In the genomic region with DNA sequence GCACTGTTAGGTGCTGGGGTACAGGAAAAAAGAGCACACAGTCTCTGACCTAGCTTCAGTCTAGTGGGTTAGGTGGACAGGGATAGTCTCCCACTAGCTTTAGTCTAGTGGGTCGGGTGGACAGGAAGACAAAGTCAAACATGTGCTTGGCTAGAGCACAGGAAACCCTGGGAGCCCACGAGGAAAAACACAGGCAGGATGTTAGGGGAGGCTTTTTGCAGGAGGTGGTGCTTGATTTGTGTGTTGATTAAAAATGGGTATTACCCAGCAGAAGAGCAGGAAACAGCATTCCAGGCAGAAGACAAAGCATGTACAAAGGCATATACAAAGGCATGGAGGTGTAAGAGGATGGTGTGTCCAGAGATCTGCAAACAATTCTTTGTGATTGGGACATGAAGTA, we compare ENCODE assay signal across 11 cellular contexts. TPM values are rescaled to one million over a fixed set of nuclear protein-coding genes. Genes with fewer than 3 reads are reported as not detected.
DNase-seq lines count a peak whose midpoint lies in the region; ATAC-seq, FAIRE-seq and TF ChIP-seq lines count a peak whose summit lies in the region.
"Had no signal": no experiment of that assay in that cellular context is flagged by ENCODE, and none has a peak within 500 bp of the region (broad histone marks: within the 10 kb centered on the region; RNA-seq: fewer than 3 reads in every experiment).

No MANE protein-coding gene starts in this region.

- no peaks in the 10 kb centered on the region for H3K9me2 ChIP-seq in GM23338 (ENCODE audit: insufficient read depth)

- H2AFZ ChIP-seq in GM23338: peak overlapping the region; percentile 83

- H3K36me3 Mint-ChIP-seq in GM23338 (ENCODE audit: low read depth): no peaks in the 10 kb centered on the region
- H3K36me3 Mint-ChIP-seq: CD14-positive monocyte; CD8-positive, alpha-beta T cell had no signal

- no peak overlapping the region for H3K4me3 Mint-ChIP-seq in GM23338
- H3K4me3 Mint-ChIP-seq: CD14-positive monocyte; CD8-positive, alpha-beta T cell had no signal

- H3K27ac Mint-ChIP-seq in GM23338: no peak overlapping the region; the same call in 1 of the 2 replicates
- H3K27ac Mint-ChIP-seq: CD14-positive monocyte; CD8-positive, alpha-beta T cell had no signal

- no peak for TF ChIP-seq CTCF in GM23338 (conservative IDR thresholded peaks at IDR 0.05; ENCODE audit: low read depth in 2 of 2)
- TF ChIP-seq CTCF in bronchial epithelial cell (IDR thresholded peaks at IDR 0.05; ENCODE audit: insufficient read depth, low read length, severe bottlenecking): no peak
- TF ChIP-seq CTCF in left ventricle myocardium inferior (IDR thresholded peaks at IDR 0.05; ENCODE audit: borderline replicate concordance): no peak

- no peaks in the 10 kb centered on the region for H3K9me3 ChIP-seq in left ventricle myocardium inferior (replicated peaks)
- H3K9me3 ChIP-seq: A549 had no signal

- DNase-seq in GM23338 (ENCODE audit: low spot score) (no peak), bronchial epithelial cell (ENCODE audit: low read depth) (no peak), lung microvascular endothelial cell (ENCODE audit: low read depth in 2 of 2) (peak; percentile 44 to 88), left lobe of liver (ENCODE audit: low spot score) (no peak), NOMO-1 (lab: John Stamatoyannopoulos, UW; ENCODE audit: unreplicated experiment in 2 of 2) (no peak), left ventricle myocardium inferior (no peak)
- DNase-seq: CD8-positive, alpha-beta T cell; COR-L47; H7 had no signal

- H3K4me3 ChIP-seq in GM23338: no peak overlapping the region
- no peak overlapping the region for H3K4me3 ChIP-seq in bronchial epithelial cell (ENCODE audit: low read depth, low read length)
- H3K4me3 ChIP-seq in left ventricle myocardium inferior: no peak overlapping the region
- H3K4me3 ChIP-seq: A549 had no signal

- H3K27me3 Mint-ChIP-seq in GM23338 (ENCODE audit: insufficient read depth, low read depth, poor library complexity): peaks cover 3% of the 10 kb centered on the region

- H3K36me3 ChIP-seq in GM23338 (ENCODE audit: insufficient read depth): no peaks in the 10 kb centered on the region
- H3K36me3 ChIP-seq in bronchial epithelial cell (ENCODE audit: control insufficient read depth, insufficient read depth, low read length): no peaks in the 10 kb centered on the region
- no peaks in the 10 kb centered on the region for H3K36me3 ChIP-seq in left ventricle myocardium inferior

- no peaks in the 10 kb centered on the region for H3F3A ChIP-seq in GM23338 (replicated peaks; ENCODE audit: low read depth)

- intact Hi-C loops in left ventricle myocardium inferior (cut with micrococcal nuclease): no loop called here

- FAIRE-seq in bronchial epithelial cell (lab: Jason Lieb, UNC): peak; percentile 50
- FAIRE-seq: A549 had no signal

- no peak overlapping the region for H3K27ac ChIP-seq in GM23338 (ENCODE audit: low read depth)
- no peak overlapping the region for H3K27ac ChIP-seq in left ventricle myocardium inferior (replicated peaks)
- H3K27ac ChIP-seq: A549 had no signal

- H3K4me2 ChIP-seq in GM23338: no peak overlapping the region
- H3K4me2 ChIP-seq: A549 had no signal

- H3K9me3 Mint-ChIP-seq in GM23338: no peaks in the 10 kb centered on the region
- H3K9me3 Mint-ChIP-seq: CD8-positive, alpha-beta T cell had no signal

- H3K27me3 ChIP-seq in GM23338 (ENCODE audit: insufficient read depth) (no peaks in the 10 kb centered on the region), bronchial epithelial cell (ENCODE audit: control insufficient read depth, insufficient read depth, low read length) (no peaks in the 10 kb centered on the region), left ventricle myocardium inferior (ENCODE audit: low read depth) (no peaks in the 10 kb centered on the region)

- H4K20me1 ChIP-seq in GM23338 (replicated peaks; ENCODE audit: insufficient read depth): no peaks in the 10 kb centered on the region

- no peaks in the 10 kb centered on the region for H3K79me2 ChIP-seq in GM23338 (replicated peaks; ENCODE audit: insufficient read depth)

- H3K4me1 Mint-ChIP-seq in GM23338: peaks cover 4% of the 10 kb centered on the region

- ATAC-seq in GM23338 (no peak), left lobe of liver (no peak)
- ATAC-seq: A549; CD8-positive, alpha-beta T cell had no signal

- no peaks in the 10 kb centered on the region for H3K4me1 ChIP-seq in GM23338 (ENCODE audit: insufficient read depth)
- no peaks in the 10 kb centered on the region for H3K4me1 ChIP-seq in left ventricle myocardium inferior
- H3K4me1 ChIP-seq: A549 had no signal

TF ChIP-seq in GM23338, 12 proteins besides CTCF, POLR2A, EP300 and RAD21 (continues in another document):
- TF ChIP-seq, protein P1, sequence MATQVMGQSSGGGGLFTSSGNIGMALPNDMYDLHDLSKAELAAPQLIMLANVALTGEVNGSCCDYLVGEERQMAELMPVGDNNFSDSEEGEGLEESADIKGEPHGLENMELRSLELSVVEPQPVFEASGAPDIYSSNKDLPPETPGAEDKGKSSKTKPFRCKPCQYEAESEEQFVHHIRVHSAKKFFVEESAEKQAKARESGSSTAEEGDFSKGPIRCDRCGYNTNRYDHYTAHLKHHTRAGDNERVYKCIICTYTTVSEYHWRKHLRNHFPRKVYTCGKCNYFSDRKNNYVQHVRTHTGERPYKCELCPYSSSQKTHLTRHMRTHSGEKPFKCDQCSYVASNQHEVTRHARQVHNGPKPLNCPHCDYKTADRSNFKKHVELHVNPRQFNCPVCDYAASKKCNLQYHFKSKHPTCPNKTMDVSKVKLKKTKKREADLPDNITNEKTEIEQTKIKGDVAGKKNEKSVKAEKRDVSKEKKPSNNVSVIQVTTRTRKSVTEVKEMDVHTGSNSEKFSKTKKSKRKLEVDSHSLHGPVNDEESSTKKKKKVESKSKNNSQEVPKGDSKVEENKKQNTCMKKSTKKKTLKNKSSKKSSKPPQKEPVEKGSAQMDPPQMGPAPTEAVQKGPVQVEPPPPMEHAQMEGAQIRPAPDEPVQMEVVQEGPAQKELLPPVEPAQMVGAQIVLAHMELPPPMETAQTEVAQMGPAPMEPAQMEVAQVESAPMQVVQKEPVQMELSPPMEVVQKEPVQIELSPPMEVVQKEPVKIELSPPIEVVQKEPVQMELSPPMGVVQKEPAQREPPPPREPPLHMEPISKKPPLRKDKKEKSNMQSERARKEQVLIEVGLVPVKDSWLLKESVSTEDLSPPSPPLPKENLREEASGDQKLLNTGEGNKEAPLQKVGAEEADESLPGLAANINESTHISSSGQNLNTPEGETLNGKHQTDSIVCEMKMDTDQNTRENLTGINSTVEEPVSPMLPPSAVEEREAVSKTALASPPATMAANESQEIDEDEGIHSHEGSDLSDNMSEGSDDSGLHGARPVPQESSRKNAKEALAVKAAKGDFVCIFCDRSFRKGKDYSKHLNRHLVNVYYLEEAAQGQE (IDR thresholded peaks at IDR 0.05; ENCODE audit: unreplicated experiment): no peak

RNA-seq across cellular contexts. Expression of gene SLC38A2, which starts 23.3 kb away (rescaled TPM):
- total RNA-seq in GM23338 (2014; rRNA removed; shearing (Covaris generic)): 665 and 718 TPM in 2 replicates
- polyA plus RNA-seq in GM23338 (2016; fragmentation: Nextera tagmentation; extraction: Ambion mirVana): 168 and 181 TPM in 2 replicates
- total RNA-seq in bronchial epithelial cell: 530 and 1,114 TPM in 2 replicates
- total RNA-seq in lung microvascular endothelial cell: 331 and 546 TPM in 2 replicates
- total RNA-seq in left lobe of liver: 82.2 TPM
- 129 TPM for total RNA-seq in left ventricle myocardium inferior

Comparison
In these comparisons a context has a peak if more than half of its experiments do, and no peak if none do; other contexts are left out.
1. DNase-seq: peak in lung microvascular endothelial cell (2 of 2); none in GM23338 (single experiment), bronchial epithelial cell (single experiment), left lobe of liver (single experiment), NOMO-1 (0 of 2) and left ventricle myocardium inferior (single experiment).